ENCODE assay signal across 19 cellular contexts in genomic region chr4:113919611-113920010, GRCh38. TPM values are rescaled to one million over a fixed set of nuclear protein-coding genes. Genes with fewer than 3 reads are reported as not detected.
DNase-seq lines count a peak whose midpoint lies in the region; ATAC-seq and TF ChIP-seq lines count a peak whose summit lies in the region.
"Had no signal": no experiment of that assay in that cellular context is flagged by ENCODE, and none has a peak within 500 bp of the region (broad histone marks: within the 10 kb centered on the region; RNA-seq: fewer than 3 reads in every experiment).

No MANE protein-coding gene starts in this region.

- no peak overlapping the region for H2AFZ ChIP-seq in mammary epithelial cell (ENCODE audit: low read depth, low read length)
- H2AFZ ChIP-seq: PC-9 had no signal

- TF ChIP-seq POLR2A in upper lobe of left lung (IDR thresholded peaks at IDR 0.05) = no peak

- H3K36me3 ChIP-seq in mammary epithelial cell (ENCODE audit: insufficient read depth, low read length) (no peaks in the 10 kb centered on the region), upper lobe of left lung (no peaks in the 10 kb centered on the region)
- H3K36me3 ChIP-seq: gastroesophageal sphincter had no signal

- peak; percentile 43 for DNase-seq in EH (ENCODE audit: low read depth)
- DNase-seq in NCI-H226 = peak; percentile 7
- DNase-seq in mammary epithelial cell = peak; percentile 57
- peak; percentile 25 for DNase-seq in kidney tubule cell (ENCODE audit: low spot score)
- DNase-seq in upper lobe of left lung = no peak
- DNase-seq: activated CD4-positive, alpha-beta memory T cell treated with anti-CD3 and anti-CD28 coated beads for 36 hours; activated T-cell treated with anti-CD3 and anti-CD28 coated beads, Interleukin-2, amount 50 U/mL, for 4 hours; endodermal cell; NCI-H1694 treated with DMSO at 0.1 percent for 48 hours; NCI-H524; PC-9; retina; stimulated activated CD4-positive, alpha-beta T cell treated with anti-CD3 and anti-CD28 coated beads, Interleukin-15, amount 100 ng/mL, for 24 hours had no signal

- TF ChIP-seq EP300 in upper lobe of left lung (IDR thresholded peaks at IDR 0.05) = no peak

- CTCF ChIA-PET in mammary epithelial cell (lab: Charles Lee; ENCODE audit: low non-redundant PET) = no interaction called here

- H3K4me3 ChIP-seq in mammary epithelial cell (replicated peaks in 1 of 3; ENCODE audit: insufficient read depth in 1 of 3, low read depth in 2 of 3, low read length in 3 of 3) (no peak overlapping the region), upper lobe of left lung (no peak overlapping the region)
- H3K4me3 ChIP-seq: gastroesophageal sphincter, GM12878, PC-9 had no signal

- dilution Hi-C loops in mammary epithelial cell (cut with HindIII; ENCODE audit: low sequenced_read_pairs) = no loop called here

- ATAC-seq in HG02610 (IDR thresholded peaks at IDR 0.05; ENCODE audit: unreplicated experiment) (no peak), GM19023 (IDR thresholded peaks at IDR 0.05; ENCODE audit: unreplicated experiment) (no peak), upper lobe of left lung (ENCODE audit: low FRiP score in 2 of 2) (no peak), GM21723 (IDR thresholded peaks at IDR 0.05; ENCODE audit: unreplicated experiment) (no peak)
- ATAC-seq: activated T-cell treated with anti-CD3 and anti-CD28 coated beads, Interleukin-2, amount 50 U/mL, for 4 hours; gastroesophageal sphincter had no signal

- no peak for TF ChIP-seq CTCF in mammary epithelial cell (conservative IDR thresholded peaks at IDR 0.05 in 1 of 2, IDR thresholded peaks at IDR 0.05 in 1 of 2; ENCODE audit: extremely low read depth in 1 of 2, insufficient read depth in 1 of 2, low read depth in 1 of 2, low read length in 2 of 2)
- no peak for TF ChIP-seq CTCF in upper lobe of left lung (IDR thresholded peaks at IDR 0.05)

- H3K79me2 ChIP-seq in mammary epithelial cell (ENCODE audit: insufficient read depth, low read length) = peaks cover 4% of the 10 kb centered on the region

- WGBS in mammary epithelial cell (ENCODE audit: low coverage, missing lambda C conversion rate) = 64% methylated on average over 1 of the region's 1 CpG
- 85 to 89% methylated on average over 1 of the region's 1 CpG for WGBS in upper lobe of left lung, 2 donors

- no peak overlapping the region for H3K27ac ChIP-seq in mammary epithelial cell (ENCODE audit: insufficient read depth, low read depth, low read length)
- no peak overlapping the region for H3K27ac ChIP-seq in upper lobe of left lung
- H3K27ac ChIP-seq: gastroesophageal sphincter, PC-9, VCaP had no signal

- H3K4me1 ChIP-seq in mammary epithelial cell (ENCODE audit: insufficient read depth, low read length) (no peaks in the 10 kb centered on the region), upper lobe of left lung (no peaks in the 10 kb centered on the region)

- no TSS peak for BruUV-seq in mammary epithelial cell (replicated peaks; lab: Mats Ljungman, UMichigan)

- H3K27me3 ChIP-seq in mammary epithelial cell (ENCODE audit: insufficient read depth, low read length) (no peaks in the 10 kb centered on the region), upper lobe of left lung (no peaks in the 10 kb centered on the region)
- H3K27me3 ChIP-seq: gastroesophageal sphincter had no signal

- H4K20me1 ChIP-seq in mammary epithelial cell (ENCODE audit: insufficient read depth, low read length) = no peaks in the 10 kb centered on the region

- H3K4me2 ChIP-seq in mammary epithelial cell (ENCODE audit: insufficient read depth, low read depth, low read length) = no peak overlapping the region
- H3K4me2 ChIP-seq: PC-9 had no signal

- in situ Hi-C loops in mammary epithelial cell (cut with MboI; ENCODE audit: low sequenced_read_pairs in 2 of 2) = no loop called here

- no peak overlapping the region for H3K9ac ChIP-seq in mammary epithelial cell (ENCODE audit: insufficient read depth, low read length)

- intact Hi-C loops in mammary epithelial cell (cut with micrococcal nuclease) = no loop called here

- no peaks in the 10 kb centered on the region for H3K9me3 ChIP-seq in mammary epithelial cell (replicated peaks; ENCODE audit: insufficient read depth, low read length)
- H3K9me3 ChIP-seq in upper lobe of left lung = no peaks in the 10 kb centered on the region
- H3K9me3 ChIP-seq: gastroesophageal sphincter had no signal

RNA-seq across cellular contexts. Expression of gene ARSJ, which starts 59.8 kb away (rescaled TPM):
- total RNA-seq in mammary epithelial cell (10 to 100 TPM; 35.8 to 39.8 TPM), upper lobe of left lung (10 to 100 TPM in 4 of 6 donors, 1 to 10 TPM in 2; 5.4 to 29.3 (median 14.8) TPM)
- 11.3 TPM for polyA plus RNA-seq in mammary epithelial cell
- 19.7 TPM for polyA minus RNA-seq in mammary epithelial cell

Comparison
In these comparisons a context has a peak if more than half of its experiments do, and no peak if none do; other contexts are left out.
1. DNase-seq: peak in EH (single experiment), NCI-H226 (single experiment), mammary epithelial cell (single experiment) and kidney tubule cell (single experiment); none in upper lobe of left lung (0 of 2).